ENCODE assay signal across 8 cellular contexts in genomic region chr15:50051811-50052419, GRCh38.
DNase-seq lines count a peak whose midpoint lies in the region; ATAC-seq, FAIRE-seq and TF ChIP-seq lines count a peak whose summit lies in the region.

No MANE protein-coding gene starts in this region.

- ATAC-seq in GM18861 (IDR thresholded peaks at IDR 0.05; ENCODE audit: unreplicated experiment) = no peak

- no peak overlapping the region for H3K4me3 ChIP-seq in BE2C (ENCODE audit: low read depth, low read length)
- no peak overlapping the region for H3K4me3 ChIP-seq in keratinocyte (ENCODE audit: control insufficient read depth in 2 of 3, extremely low read depth in 1 of 3, insufficient read depth in 2 of 3, low read depth in 1 of 3, low read length in 3 of 3)
- peak overlapping the region in 1 of 2 donors; percentile 28 for H3K4me3 ChIP-seq in stomach smooth muscle (ENCODE audit: low read length in 2 of 2)

- intact Hi-C loops in MCF 10A (cut with micrococcal nuclease) = loop anchor here (1.0 to 5.0 kb wide), 8 partner anchors 93 to 1191 kb away; partner anchors contain the start of genes DTWD1 and FAM227B

- H3K9me3 ChIP-seq in BE2C = no peaks in the 10 kb centered on the region
- H3K9me3 ChIP-seq in keratinocyte (ENCODE audit: control insufficient read depth, low read depth, low read length) = no peaks in the 10 kb centered on the region
- H3K9me3 ChIP-seq in stomach smooth muscle (ENCODE audit: control insufficient read depth in 2 of 2, low read length in 2 of 2) = no peaks in the 10 kb centered on the region

- H3K36me3 ChIP-seq in BE2C (no peaks in the 10 kb centered on the region), keratinocyte (ENCODE audit: control insufficient read depth in 2 of 2, extremely low read depth in 1 of 2, insufficient read depth in 2 of 2, low read length in 2 of 2) (no peaks in the 10 kb centered on the region), stomach smooth muscle (ENCODE audit: control insufficient read depth in 2 of 2, insufficient read depth in 2 of 2, low read length in 2 of 2) (no peaks in the 10 kb centered on the region)

- H3K27me3 Mint-ChIP-seq in MCF 10A (ENCODE audit: insufficient read depth, unreplicated experiment) = no peaks in the 10 kb centered on the region

- no peak overlapping the region for H2AFZ ChIP-seq in keratinocyte (ENCODE audit: control insufficient read depth, low read length)

- no peaks in the 10 kb centered on the region for H4K20me1 ChIP-seq in keratinocyte (ENCODE audit: control insufficient read depth, extremely low read depth, insufficient read depth, low read length)

- no peaks in the 10 kb centered on the region for H3K36me3 Mint-ChIP-seq in MCF 10A (ENCODE audit: insufficient read depth, unreplicated experiment)

- BruUV-seq in MCF 10A (replicated peaks; lab: Mats Ljungman, UMichigan) = no TSS peak

- H3K27ac ChIP-seq in keratinocyte (ENCODE audit: control insufficient read depth, insufficient read depth, low read length) (no peak overlapping the region), stomach smooth muscle (ENCODE audit: low read length) (peak overlapping the region; percentile 32)

- no peak overlapping the region for H3K4me2 ChIP-seq in keratinocyte (ENCODE audit: control insufficient read depth, extremely low read depth, insufficient read depth, low read depth, low read length)

- DNase-seq in BE2C (peak; percentile 27), GM18507 (ENCODE audit: extremely low spot score, insufficient read length, low read depth) (no peak), NCI-H82 treated with DMSO at 0.1 percent for 48 hours (lab: John Stamatoyannopoulos, UW; ENCODE audit: unreplicated experiment) (peak; percentile 38), MCF 10A (ENCODE audit: unreplicated experiment) (peak; percentile 79), keratinocyte (ENCODE audit: low read depth, low spot score) (no peak), NCI-H146 (lab: John Stamatoyannopoulos, UW) (no peak)

- peak overlapping the region; percentile 51 for H3K27ac Mint-ChIP-seq in MCF 10A (ENCODE audit: low read depth, unreplicated experiment)

- TF ChIP-seq CTCF in BE2C (IDR thresholded peaks at IDR 0.05; ENCODE audit: low read depth, low read length) = peak; percentile 67
- TF ChIP-seq CTCF in MCF 10A (IDR thresholded peaks at IDR 0.05; ENCODE audit: unreplicated experiment) = peak; percentile 79
- TF ChIP-seq CTCF in keratinocyte (optimal IDR thresholded peaks at IDR 0.05 in 1 of 3, IDR thresholded peaks at IDR 0.05 in 1 of 3, conservative IDR thresholded peaks at IDR 0.05 in 1 of 3; ENCODE audit: extremely low read depth in 1 of 3, insufficient read depth in 2 of 3, low read length in 3 of 3) = peak; percentile 54 to 67 (median 62)

- no peak overlapping the region for H3K9ac ChIP-seq in keratinocyte (ENCODE audit: control insufficient read depth, extremely low read depth, insufficient read depth, low read length)
- H3K9ac ChIP-seq in stomach smooth muscle (ENCODE audit: low read length in 2 of 2) = no peak overlapping the region

- peak; percentile 48 for FAIRE-seq in GM18507 (lab: Jason Lieb, UNC)
- FAIRE-seq in keratinocyte (lab: Jason Lieb, UNC) = peak; percentile 53

- H3K9me3 Mint-ChIP-seq in MCF 10A (ENCODE audit: unreplicated experiment) = no peaks in the 10 kb centered on the region

- H3K79me2 ChIP-seq in keratinocyte (ENCODE audit: control insufficient read depth, insufficient read depth, low read length) = no peaks in the 10 kb centered on the region

- H3K27me3 ChIP-seq in BE2C = peaks cover 3% of the 10 kb centered on the region; the same call in 1 of the 2 replicates
- peaks cover 3% of the 10 kb centered on the region for H3K27me3 ChIP-seq in keratinocyte (ENCODE audit: control insufficient read depth, extremely low read depth, insufficient read depth, low read length)
- H3K27me3 ChIP-seq in stomach smooth muscle (ENCODE audit: control insufficient read depth in 1 of 2, insufficient read depth in 2 of 2, low read length in 2 of 2) = no peaks in the 10 kb centered on the region

- H3K4me1 ChIP-seq in BE2C (no peaks in the 10 kb centered on the region), keratinocyte (ENCODE audit: control insufficient read depth, extremely low read depth, insufficient read depth, low read length) (no peaks in the 10 kb centered on the region), stomach smooth muscle (ENCODE audit: control insufficient read depth, insufficient read depth, low read length) (peaks cover 10% of the 10 kb centered on the region)

- no peaks in the 10 kb centered on the region for H3K9me1 ChIP-seq in keratinocyte (ENCODE audit: control insufficient read depth, extremely low read depth, insufficient read depth, low read length)

- H3K4me3 Mint-ChIP-seq in MCF 10A (ENCODE audit: unreplicated experiment) = no peak overlapping the region

- CTCF ChIA-PET in MCF 10A (lab: Yijun Ruan, JAX) = interaction anchor here (0.5 to 2.9 kb wide), 38 partner anchors 9 to 1817 kb away, joined by 3 to 24 read pairs (median 4); no protein-coding TSS in a partner anchor

- dilution Hi-C loops in keratinocyte (cut with MboI; ENCODE audit: extremely low pct_ligation_motif_present, low sequenced_read_pairs) = no loop called here

- H3K4me1 Mint-ChIP-seq in MCF 10A (ENCODE audit: insufficient read depth, unreplicated experiment) = peaks cover 11% of the 10 kb centered on the region

- POLR2A ChIA-PET in MCF 10A (lab: Yijun Ruan, JAX) = interaction anchor here (0.6 to 0.8 kb wide), 3 partner anchors 30 to 815 kb away, joined by 3 to 4 read pairs (median 3); no protein-coding TSS in a partner anchor

Comparison
In these comparisons a context has a peak if more than half of its experiments do, and no peak if none do; other contexts are left out.
1. DNase-seq: peak in BE2C (single experiment), NCI-H82 treated with DMSO at 0.1 percent for 48 hours (single experiment) and MCF 10A (single experiment); none in GM18507 (single experiment), keratinocyte (single experiment) and NCI-H146 (single experiment).
2. Peak in every context shown above with its lines, with median percentiles within 50 percentile points of each other: CTCF ChIP-seq.